4 cellular contexts compared by ENCODE assay signal in the genomic region with DNA sequence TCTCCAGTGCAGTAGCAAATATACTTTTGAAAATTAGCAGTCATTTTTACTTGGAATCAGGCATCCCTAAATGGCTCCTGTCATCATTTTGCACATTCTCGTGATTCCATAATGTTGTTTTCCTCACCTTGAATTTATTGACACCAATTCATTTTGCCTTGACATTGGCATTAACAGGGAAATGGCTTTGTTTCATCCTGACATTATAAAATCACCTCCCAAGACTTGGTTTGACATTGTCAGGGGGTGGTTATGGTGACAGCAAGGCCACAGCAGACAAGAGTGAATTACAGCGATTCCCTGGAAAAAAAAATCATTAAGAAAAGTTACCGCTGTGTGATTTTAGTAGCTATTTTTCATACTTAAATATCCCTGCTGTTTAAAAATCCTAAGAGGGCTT.
"Had no signal": no experiment of that assay in that cellular context is flagged by ENCODE, and none has a peak within 500 bp of the region (broad histone marks: within the 10 kb centered on the region; RNA-seq: fewer than 3 reads in every experiment).

No MANE protein-coding gene starts in this region.

- H3K27ac ChIP-seq: HL-60, KMS-11 had no signal

- H3K4me3 ChIP-seq: K562 had no signal

- H3K9ac ChIP-seq: KMS-11 had no signal

- H3K4me2 ChIP-seq: KMS-11 had no signal

- ATAC-seq: HepG2, K562 had no signal
